In genomic region chr21:44957901-44958451, GRCh38 we compare ENCODE assay signal across 14 cellular contexts. TPM values are rescaled to one million over a fixed set of nuclear protein-coding genes. Genes with fewer than 3 reads are reported as not detected.
A peak's percentile ranks its signal among the peaks of the same experiment; 100 is the strongest.
DNase-seq lines count a peak whose midpoint lies in the region; ATAC-seq and TF ChIP-seq lines count a peak whose summit lies in the region.
"Had no signal": no experiment of that assay in that cellular context is flagged by ENCODE, and none has a peak within 500 bp of the region (broad histone marks: within the 10 kb centered on the region; RNA-seq: fewer than 3 reads in every experiment).

No MANE protein-coding gene starts in this region.

- peaks cover 99% of the 10 kb centered on the region for H4K20me1 ChIP-seq in BLaER1

- intact Hi-C loops in gastrocnemius medialis (cut with DNase I; ENCODE audit: low total_unique reads): no loop called here
- intact Hi-C loops in dorsolateral prefrontal cortex (cut with DNase I): no loop called here

- H3K27ac ChIP-seq in BLaER1 (peak overlapping the region; percentile 62; the same call in 1 of the 2 replicates), brain microvascular endothelial cell (peak overlapping the region; percentile 67), right atrium auricular region (peak overlapping the region; percentile 70 to 91), gastrocnemius medialis (peak overlapping the region; percentile 15 to 59 (median 39)), dorsolateral prefrontal cortex (peak overlapping the region in 25 of 59 donors; percentile 9 to 80 (median 49))
- H3K27ac ChIP-seq: PC-9 had no signal

- no peak for ATAC-seq in gastrocnemius medialis
- no peak for ATAC-seq in HG03025 (IDR thresholded peaks at IDR 0.05; ENCODE audit: low FRiP score, unreplicated experiment)

- H3K4me1 ChIP-seq in BLaER1: peaks cover 88% of the 10 kb centered on the region
- H3K4me1 ChIP-seq in right atrium auricular region: peaks cover 0 to 74% of the 10 kb centered on the region in 2 donors
- H3K4me1 ChIP-seq in gastrocnemius medialis: peaks cover 34 to 47% of the 10 kb centered on the region in 2 donors

- no peaks in the 10 kb centered on the region for H3K9me3 ChIP-seq in BLaER1
- no peaks in the 10 kb centered on the region for H3K9me3 ChIP-seq in right atrium auricular region
- no peaks in the 10 kb centered on the region for H3K9me3 ChIP-seq in gastrocnemius medialis

- no peak for DNase-seq in brain microvascular endothelial cell
- DNase-seq in right atrium auricular region (ENCODE audit: low spot score): no peak
- no peak for DNase-seq in gastrocnemius medialis
- DNase-seq in dorsolateral prefrontal cortex: no peak
- no peak for DNase-seq in hippocampal formation (lab: John Stamatoyannopoulos, UW)
- DNase-seq in HEK293T (ENCODE audit: extremely low spot score): no peak
- DNase-seq: DMS 273 treated with DMSO at 0.1 percent for 48 hours, HFFc6, NCI-H1048, NCI-H446, T-helper 2 cell had no signal

- TF ChIP-seq POLR2A in gastrocnemius medialis (IDR thresholded peaks at IDR 0.05): no peak

- peak overlapping the region; percentile 56 for H3K4me3 ChIP-seq in BLaER1
- H3K4me3 ChIP-seq in brain microvascular endothelial cell (ENCODE audit: low read depth, low read length): no peak overlapping the region
- peak overlapping the region in 1 of 2 donors; percentile 35 for H3K4me3 ChIP-seq in right atrium auricular region
- H3K4me3 ChIP-seq in gastrocnemius medialis: no peak overlapping the region
- H3K4me3 ChIP-seq in dorsolateral prefrontal cortex: peak overlapping the region in 1 of 59 donors; percentile 2
- H3K4me3 ChIP-seq: PC-9 had no signal

- in situ Hi-C loops in brain microvascular endothelial cell (cut with HindIII; ENCODE audit: low pct_ligation_motif_present, low sequenced_read_pairs) (no loop called here), gastrocnemius medialis (cut with MboI; ENCODE audit: low sequenced_read_pairs in 4 of 4) (loop anchor here in 1 of 4 donors (10.0 kb wide), 1 partner anchor 87 kb away; no protein-coding TSS in a partner anchor)

- TF ChIP-seq CTCF in brain microvascular endothelial cell (IDR thresholded peaks at IDR 0.05; ENCODE audit: low read depth, low read length, missing control alignments): no peak
- no peak for TF ChIP-seq CTCF in right atrium auricular region (IDR thresholded peaks at IDR 0.05)
- no peak for TF ChIP-seq CTCF in gastrocnemius medialis (IDR thresholded peaks at IDR 0.05 in 4 of 5, conservative IDR thresholded peaks at IDR 0.05 in 1 of 5)
- no peak for TF ChIP-seq CTCF in dorsolateral prefrontal cortex (IDR thresholded peaks at IDR 0.05 in 54 of 56, conservative IDR thresholded peaks at IDR 0.05 in 2 of 56; ENCODE audit: low read depth in 1 of 56, partially characterized antibody in 56 of 56)

- peak overlapping the region; percentile 42; the same call in 1 of the 2 replicates for H3K9ac ChIP-seq in BLaER1

- H3K36me3 ChIP-seq in BLaER1: peaks cover 46% of the 10 kb centered on the region
- peaks cover 9% of the 10 kb centered on the region for H3K36me3 ChIP-seq in brain microvascular endothelial cell (replicated peaks)
- H3K36me3 ChIP-seq in right atrium auricular region: no peaks in the 10 kb centered on the region
- H3K36me3 ChIP-seq in gastrocnemius medialis: peaks cover 0 to 7% of the 10 kb centered on the region in 2 donors

- CTCF ChIA-PET in HEK293T (lab: Yijun Ruan, JAX): no interaction called here

- POLR2A ChIA-PET in HEK293T (lab: Yijun Ruan, JAX): no interaction called here

- H3K27me3 ChIP-seq in BLaER1: no peaks in the 10 kb centered on the region
- no peaks in the 10 kb centered on the region for H3K27me3 ChIP-seq in brain microvascular endothelial cell (replicated peaks)
- no peaks in the 10 kb centered on the region for H3K27me3 ChIP-seq in right atrium auricular region
- no peaks in the 10 kb centered on the region for H3K27me3 ChIP-seq in gastrocnemius medialis
- no peaks in the 10 kb centered on the region for H3K27me3 ChIP-seq in dorsolateral prefrontal cortex

- H3K4me2 ChIP-seq in BLaER1: peak overlapping the region; percentile 91
- H3K4me2 ChIP-seq: PC-9 had no signal

TF ChIP-seq in HEK293T, 16 proteins besides CTCF, POLR2A, EP300 and RAD21:
- TF ChIP-seq SUZ12 (IDR thresholded peaks at IDR 0.05): no peak
- TF ChIP-seq NFRKB (IDR thresholded peaks at IDR 0.05): no peak
- no peak for TF ChIP-seq SP1 (IDR thresholded peaks at IDR 0.05)

RNA-seq across cellular contexts. Expression of gene SLX9, which starts 18.1 kb away (rescaled TPM):
- 10 to 100 TPM; 15.9 to 18.8 TPM for total RNA-seq in right atrium auricular region
- 10 to 100 TPM; 23.7 to 37.6 (median 25.8) TPM for total RNA-seq in gastrocnemius medialis
- 10 to 100 TPM; 13.4 to 35.4 (median 23.4) TPM for total RNA-seq in dorsolateral prefrontal cortex

RNA-seq across cellular contexts. Expression of gene ITGB2, which starts 37.3 kb away (rescaled TPM):
- 10 to 100 TPM; 16.7 to 63.6 TPM for total RNA-seq in right atrium auricular region
- 10 to 100 TPM; 10.9 to 41.7 (median 27.4) TPM for total RNA-seq in gastrocnemius medialis
- 100 to 1,000 TPM in 1 of 120 experiments, 10 to 100 TPM in 116, 1 to 10 TPM in 3; 8.2 to 105 (median 26.7) TPM for total RNA-seq in dorsolateral prefrontal cortex
